ENCODE assay signal across 13 cellular contexts in genomic region chr4:160319868-160320260, GRCh38.
DNase-seq lines count a peak whose midpoint lies in the region; ATAC-seq, FAIRE-seq and TF ChIP-seq lines count a peak whose summit lies in the region.
"Had no signal": no experiment of that assay in that cellular context is flagged by ENCODE, and none has a peak within 500 bp of the region (broad histone marks: within the 10 kb centered on the region; RNA-seq: fewer than 3 reads in every experiment).

No MANE protein-coding gene starts in this region.

- H3K27ac Mint-ChIP-seq in activated naive CD8-positive, alpha-beta T cell treated with anti-CD3 and anti-CD28 coated beads for 36 hours = no peak overlapping the region
- H3K27ac Mint-ChIP-seq: CD4-positive, CD25-positive, alpha-beta regulatory T cell had no signal

- no peak for TF ChIP-seq RAD21 in A549 (conservative IDR thresholded peaks at IDR 0.05 in 1 of 2, IDR thresholded peaks at IDR 0.05 in 1 of 2)

- no peaks in the 10 kb centered on the region for H3K4me1 Mint-ChIP-seq in activated naive CD8-positive, alpha-beta T cell treated with anti-CD3 and anti-CD28 coated beads for 36 hours
- H3K4me1 Mint-ChIP-seq: CD4-positive, CD25-positive, alpha-beta regulatory T cell had no signal

- no peaks in the 10 kb centered on the region for H3K36me3 ChIP-seq in RWPE2 (ENCODE audit: low read depth)
- H3K36me3 ChIP-seq: BLaER1 treated with 17β-estradiol and CSF1 and Interleukin-3, amounts not matched to agents 10 nM and 100 nM had no signal

- peak in 1 of 2 experiments; percentile 74 for DNase-seq in A549 (ENCODE audit: low read depth in 1 of 2, low spot score in 1 of 2)
- peak; percentile 10 for DNase-seq in M059J (ENCODE audit: low read depth)
- DNase-seq in RWPE2 (ENCODE audit: low spot score) = no peak
- DNase-seq in epithelial cell of prostate (ENCODE audit: low read depth, low spot score) = peak; percentile 5
- DNase-seq in activated CD4-positive, CD25-positive, alpha-beta regulatory T cell (lab: John Stamatoyannopoulos, UW) = no peak
- DNase-seq in HT-29 (ENCODE audit: low spot score) = no peak
- no peak for DNase-seq in activated naive CD8-positive, alpha-beta T cell treated with anti-CD3 and anti-CD28 coated beads for 36 hours
- no peak for DNase-seq in stimulated activated naive CD4-positive, alpha-beta T cell (lab: John Stamatoyannopoulos, UW)
- DNase-seq: 8988T; ACHN; CD4-positive, CD25-positive, alpha-beta regulatory T cell; GM23248 had no signal

- 0 out of 5 replicates have a peak, but pooled peaks of 1 of the 2 experiments have one; percentile 25 for TF ChIP-seq EP300 in A549 (IDR thresholded peaks at IDR 0.05)

- WGBS in A549 (ENCODE audit: missing lambda C conversion rate) = 4% methylated on average over 2 of the region's 2 CpGs

- H3K4me1 ChIP-seq in A549 (peaks cover 32% of the 10 kb centered on the region), RWPE2 (ENCODE audit: insufficient read depth, poor library complexity, severe bottlenecking) (peaks cover 21% of the 10 kb centered on the region)
- H3K4me1 ChIP-seq: BLaER1 treated with 17β-estradiol and CSF1 and Interleukin-3, amounts not matched to agents 10 nM and 100 nM had no signal

- peaks cover 22% of the 10 kb centered on the region for H3K9me3 ChIP-seq in A549
- no peaks in the 10 kb centered on the region for H3K9me3 ChIP-seq in RWPE2 (ENCODE audit: severe bottlenecking)
- H3K9me3 ChIP-seq: BLaER1 treated with 17β-estradiol and CSF1 and Interleukin-3, amounts not matched to agents 10 nM and 100 nM had no signal

- H3K9me3 Mint-ChIP-seq in activated naive CD8-positive, alpha-beta T cell treated with anti-CD3 and anti-CD28 coated beads for 36 hours = no peaks in the 10 kb centered on the region

- POLR2A ChIA-PET in A549 (lab: Yijun Ruan, JAX) = no interaction called here

- H3K27ac ChIP-seq in A549 (peak overlapping the region; percentile 96 to 99), RWPE2 (ENCODE audit: poor library complexity, severe bottlenecking) (peak overlapping the region; percentile 75), epithelial cell of prostate (peak overlapping the region; percentile 80)
- H3K27ac ChIP-seq: BLaER1 treated with 17β-estradiol and CSF1 and Interleukin-3, amounts not matched to agents 10 nM and 100 nM; GM23248 had no signal

- no peak overlapping the region for H3K4me3 ChIP-seq in A549
- no peak overlapping the region for H3K4me3 ChIP-seq in RWPE2 (ENCODE audit: severe bottlenecking)
- H3K4me3 ChIP-seq: BLaER1 treated with 17β-estradiol and CSF1 and Interleukin-3, amounts not matched to agents 10 nM and 100 nM; GM23248 had no signal

- peak; percentile 45 to 46; a peak in 5 of 6 replicates for ATAC-seq in A549
- peak; percentile 41; the same call in 1 of the 3 replicates for ATAC-seq in RWPE2 (ENCODE audit: low read depth)

- CTCF ChIA-PET in A549 (lab: Yijun Ruan, JAX) = no interaction called here

- H3K27me3 ChIP-seq in RWPE2 (ENCODE audit: insufficient read depth, poor library complexity, severe bottlenecking) = no peaks in the 10 kb centered on the region
- H3K27me3 ChIP-seq: BLaER1 treated with 17β-estradiol and CSF1 and Interleukin-3, amounts not matched to agents 10 nM and 100 nM had no signal

- no peak for TF ChIP-seq CTCF in A549 (IDR thresholded peaks at IDR 0.05)
- TF ChIP-seq CTCF in RWPE2 (IDR thresholded peaks at IDR 0.05; ENCODE audit: poor library complexity, severe bottlenecking) = no peak

- FAIRE-seq in A549 (lab: Jason Lieb, UNC) = no peak

- no peak for TF ChIP-seq POLR2A in A549 (IDR thresholded peaks at IDR 0.05; ENCODE audit: low read length)

- no peak overlapping the region for H3K4me3 Mint-ChIP-seq in activated naive CD8-positive, alpha-beta T cell treated with anti-CD3 and anti-CD28 coated beads for 36 hours
- H3K4me3 Mint-ChIP-seq: CD4-positive, CD25-positive, alpha-beta regulatory T cell had no signal

- peak overlapping the region; percentile 87 for H3K4me2 ChIP-seq in A549
- H3K4me2 ChIP-seq: BLaER1 treated with 17β-estradiol and CSF1 and Interleukin-3, amounts not matched to agents 10 nM and 100 nM had no signal

- no peaks in the 10 kb centered on the region for H3K27me3 Mint-ChIP-seq in activated naive CD8-positive, alpha-beta T cell treated with anti-CD3 and anti-CD28 coated beads for 36 hours
- H3K27me3 Mint-ChIP-seq: CD4-positive, CD25-positive, alpha-beta regulatory T cell had no signal

- no peaks in the 10 kb centered on the region for H3K36me3 Mint-ChIP-seq in activated naive CD8-positive, alpha-beta T cell treated with anti-CD3 and anti-CD28 coated beads for 36 hours
- H3K36me3 Mint-ChIP-seq: CD4-positive, CD25-positive, alpha-beta regulatory T cell had no signal

TF ChIP-seq in A549, 52 proteins besides CTCF, POLR2A, EP300 and RAD21:
- peak in 1 of 2 experiments; percentile 36; a peak in 1 of 4 replicates for TF ChIP-seq CEBPB (IDR thresholded peaks at IDR 0.05)
- no peak for TF ChIP-seq NR3C1 (IDR thresholded peaks at IDR 0.05)
- TF ChIP-seq FOSL2 (IDR thresholded peaks at IDR 0.05) = peak; percentile 40; the same call in 1 of the 2 replicates
- TF ChIP-seq FOSL2 (CRISPR knock-in tag; IDR thresholded peaks at IDR 0.05) = peak; percentile 48; the same call in 1 of the 2 replicates
- TF ChIP-seq RARB (CRISPR knock-in tag; IDR thresholded peaks at IDR 0.05) = no peak
- peak; percentile 30; the same call in 1 of the 2 replicates for TF ChIP-seq JUNB (IDR thresholded peaks at IDR 0.05)

Comparison
In these comparisons a context has a peak if more than half of its experiments do, and no peak if none do; other contexts are left out.
1. DNase-seq: peak in M059J (single experiment) and epithelial cell of prostate (single experiment); none in RWPE2 (single experiment), activated CD4-positive, CD25-positive, alpha-beta regulatory T cell (0 of 4), HT-29 (single experiment), activated naive CD8-positive, alpha-beta T cell treated with anti-CD3 and anti-CD28 coated beads for 36 hours (single experiment) and stimulated activated naive CD4-positive, alpha-beta T cell (0 of 6).
2. Peak in every context shown above with its lines, with median percentiles within 50 percentile points of each other: H3K27ac ChIP-seq.